ENCODE assay signal across 2 cellular contexts in genomic region chr2:54908591-54908990, GRCh38.
TF ChIP-seq lines count a peak whose summit lies in the region.

No MANE protein-coding gene starts in this region.

TF ChIP-seq in SK-N-SH, 30 proteins besides CTCF, POLR2A, EP300 and RAD21 (continued from another document):
- no peak for TF ChIP-seq RXRA (IDR thresholded peaks at IDR 0.05; ENCODE audit: borderline replicate concordance, low read depth)
- TF ChIP-seq ELF1 (IDR thresholded peaks at IDR 0.05) = no peak
- no peak for TF ChIP-seq USF1 (IDR thresholded peaks at IDR 0.05; ENCODE audit: borderline replicate concordance, low read depth)
- no peak for TF ChIP-seq ZBTB33 (IDR thresholded peaks at IDR 0.05; ENCODE audit: borderline replicate concordance, low read depth)
- no peak for TF ChIP-seq POLR2AphosphoS5 (IDR thresholded peaks at IDR 0.05; ENCODE audit: low read depth, low read length)
- no peak for TF ChIP-seq FOXM1 (IDR thresholded peaks at IDR 0.05; ENCODE audit: low read depth)

TF ChIP-seq in SK-N-SH treated with all-trans-retinoic acid at 6 μM for 48 hours, 23 proteins besides CTCF, POLR2A, EP300 and RAD21 (continued from another document):
- TF ChIP-seq CSRNP3 (CRISPR knock-in tag; IDR thresholded peaks at IDR 0.05) (no peak), TCF4 (CRISPR knock-in tag; IDR thresholded peaks at IDR 0.05; ENCODE audit: borderline replicate concordance) (no peak), PPARA (CRISPR knock-in tag; IDR thresholded peaks at IDR 0.05; ENCODE audit: borderline replicate concordance) (no peak), ZNF8 (CRISPR knock-in tag; IDR thresholded peaks at IDR 0.05) (no peak), ISL1 (CRISPR knock-in tag; IDR thresholded peaks at IDR 0.05) (no peak), ZNF70 (CRISPR knock-in tag; IDR thresholded peaks at IDR 0.05) (no peak), CREB5 (CRISPR knock-in tag; IDR thresholded peaks at IDR 0.05; ENCODE audit: low read depth) (no peak), GLIS3 (CRISPR knock-in tag; IDR thresholded peaks at IDR 0.05) (no peak), SNAI2 (CRISPR knock-in tag; IDR thresholded peaks at IDR 0.05) (no peak), PATZ1 (CRISPR knock-in tag; IDR thresholded peaks at IDR 0.05; ENCODE audit: borderline replicate concordance) (no peak)
